Comparison of ENCODE assay signal across 8 cellular contexts in the genomic region with DNA sequence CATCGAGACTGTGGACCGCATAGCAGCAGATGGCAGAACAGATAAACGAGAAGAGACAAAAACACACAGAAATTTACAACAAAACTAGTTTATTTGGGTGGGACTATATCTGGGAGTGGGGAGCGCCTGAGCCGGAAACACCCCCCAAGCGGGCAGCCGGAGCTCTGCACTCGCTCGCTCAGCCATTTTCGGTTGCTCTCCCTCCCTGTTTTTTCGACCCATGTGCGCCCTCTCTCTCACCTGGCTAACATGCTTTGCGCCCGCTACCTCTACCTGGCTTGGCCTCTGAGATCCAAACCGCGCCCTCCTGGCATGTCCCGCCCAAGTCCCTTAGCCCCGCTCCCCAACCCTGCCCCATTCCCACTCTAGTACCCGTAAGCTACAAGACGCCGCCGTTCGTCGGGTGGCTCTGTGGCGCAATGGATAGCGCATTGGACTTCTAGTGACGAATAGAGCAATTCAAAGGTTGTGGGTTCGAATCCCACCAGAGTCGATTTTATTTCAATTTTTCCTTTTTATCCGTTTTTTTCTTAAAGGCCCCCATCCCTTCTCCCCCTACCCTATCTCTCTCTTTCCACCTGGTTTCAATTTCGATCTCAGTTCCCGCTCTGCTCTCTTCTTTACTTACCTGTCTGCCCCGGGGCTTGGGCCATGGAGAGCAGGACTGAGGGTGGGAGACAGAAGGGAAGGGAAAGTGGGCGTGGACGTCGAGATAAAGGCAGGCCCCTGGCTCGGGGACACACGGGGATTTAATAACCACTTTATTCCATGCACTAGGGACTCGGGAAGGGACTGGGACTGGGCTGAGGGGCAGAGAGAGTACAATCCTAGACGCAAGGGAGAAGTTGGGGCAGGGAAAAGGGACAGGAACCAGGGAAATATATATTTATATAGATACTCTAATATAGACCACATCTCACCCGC. TPM values are rescaled to one million over a fixed set of nuclear protein-coding genes. Genes with fewer than 3 reads are reported as not detected.
DNase-seq lines count a peak whose midpoint lies in the region; ATAC-seq and TF ChIP-seq lines count a peak whose summit lies in the region.

No MANE protein-coding gene starts in this region.

- no peaks in the 10 kb centered on the region for H3K9me2 ChIP-seq in PC-9 (ENCODE audit: insufficient read depth)

- H3K9me3 Mint-ChIP-seq in CD4-positive, alpha-beta T cell = peaks cover 2% of the 10 kb centered on the region

- H3K4me2 ChIP-seq in PC-9 = peak overlapping the region; percentile 95

- no peaks in the 10 kb centered on the region for H3K9me3 ChIP-seq in CD4-positive, alpha-beta T cell (ENCODE audit: control insufficient read depth, low read length)
- H3K9me3 ChIP-seq in PC-9 (ENCODE audit: insufficient read depth, low read depth) = no peaks in the 10 kb centered on the region
- H3K9me3 ChIP-seq in neuron (ENCODE audit: low read length) = no peaks in the 10 kb centered on the region
- H3K9me3 ChIP-seq in tibial nerve = no peaks in the 10 kb centered on the region

- H3K4me1 ChIP-seq in PC-9 (replicated peaks; ENCODE audit: insufficient read depth) = peaks cover 23% of the 10 kb centered on the region
- peaks cover 46% of the 10 kb centered on the region for H3K4me1 ChIP-seq in neuron (ENCODE audit: insufficient read depth, low read length)
- peaks cover 4 to 80% (median 59%) of the 10 kb centered on the region in 4 donors for H3K4me1 ChIP-seq in tibial nerve

- peak overlapping the region; percentile 99 for H3K4me3 Mint-ChIP-seq in CD4-positive, alpha-beta T cell

- intact Hi-C loops in CD4-positive, alpha-beta T cell (cut with DNase I, micrococcal nuclease) = loop anchor here (2.0 to 5.0 kb wide), 5 partner anchors 42 to 177 kb away; a partner anchor contains a TSS
- intact Hi-C loops in PC-9 (cut with micrococcal nuclease; ENCODE audit: unreplicated experiment) = loop anchor here (1.0 kb wide), 3 partner anchors 18 to 127 kb away; no protein-coding TSS in a partner anchor

- peaks cover 64% of the 10 kb centered on the region for H3K27me3 Mint-ChIP-seq in CD4-positive, alpha-beta T cell

- H4K20me1 ChIP-seq in PC-9 (ENCODE audit: insufficient read depth) = peaks cover 5% of the 10 kb centered on the region; the same call in 1 of the 2 replicates

- H3K36me3 ChIP-seq in PC-9 (ENCODE audit: low read depth) = no peaks in the 10 kb centered on the region
- H3K36me3 ChIP-seq in neuron (ENCODE audit: insufficient read depth, low read length) = no peaks in the 10 kb centered on the region
- H3K36me3 ChIP-seq in tibial nerve = no peaks in the 10 kb centered on the region

- no peak for TF ChIP-seq POLR2A in tibial nerve (IDR thresholded peaks at IDR 0.05)

- no peaks in the 10 kb centered on the region for H3K79me2 ChIP-seq in PC-9 (ENCODE audit: low read depth)

- no peak for TF ChIP-seq EP300 in tibial nerve (IDR thresholded peaks at IDR 0.05)

- H3K36me3 Mint-ChIP-seq in CD4-positive, alpha-beta T cell (ENCODE audit: low read depth) = peaks cover 55% of the 10 kb centered on the region

- peak; percentile 28 for ATAC-seq in CD4-positive, alpha-beta T cell (ENCODE audit: poor library complexity)
- ATAC-seq in HG03060 (IDR thresholded peaks at IDR 0.05; ENCODE audit: low read depth, unreplicated experiment) (peak; percentile 2), GM18909 (IDR thresholded peaks at IDR 0.05; ENCODE audit: poor library complexity, unreplicated experiment) (no peak)

- POLR2A ChIA-PET in CD4-positive, alpha-beta T cell (lab: Charles Lee) = interaction anchor here (0.6 to 9.8 kb wide), 28 partner anchors 11 to 883 kb away, joined by 3 to 161 read pairs (median 7); a partner anchor contains a TSS
- POLR2A ChIA-PET in PC-9 (lab: Charles Lee; ENCODE audit: unreplicated experiment) = interaction anchor here (1.3 kb wide), 1 partner anchor 52 kb away, joined by 4 read pairs; no protein-coding TSS in a partner anchor

- 1 to 3% methylated on average over 41 of the region's 41 CpGs for WGBS in tibial nerve, 2 donors

- H3K27me3 ChIP-seq in CD4-positive, alpha-beta T cell (ENCODE audit: control insufficient read depth, insufficient read depth, low read length) = peaks cover 39% of the 10 kb centered on the region
- H3K27me3 ChIP-seq in PC-9 (ENCODE audit: insufficient read depth, low read depth) (no peaks in the 10 kb centered on the region), neuron (ENCODE audit: insufficient read depth, low read length) (peaks cover 42% of the 10 kb centered on the region), tibial nerve (peaks cover 0 to 12% of the 10 kb centered on the region in 2 donors)

- H3K4me1 Mint-ChIP-seq in CD4-positive, alpha-beta T cell (ENCODE audit: low read depth) = peaks cover 71% of the 10 kb centered on the region

- H3F3A ChIP-seq in PC-9 (ENCODE audit: insufficient read depth, low read depth) = peaks cover 30% of the 10 kb centered on the region

- CTCF ChIA-PET in CD4-positive, alpha-beta T cell (lab: Charles Lee) = interaction anchor here (0.9 to 3.1 kb wide), 16 partner anchors 11 to 263 kb away, joined by 3 to 42 read pairs (median 8); a partner anchor contains a TSS
- CTCF ChIA-PET in PC-9 (lab: Charles Lee) = interaction anchor here (2.1 kb wide), 1 partner anchor 17 kb away, joined by 8 read pairs; no protein-coding TSS in a partner anchor

- peak; percentile 35 to 67 (median 53) for DNase-seq in CD4-positive, alpha-beta T cell
- peak; percentile 79 to 94 for DNase-seq in PC-9
- DNase-seq in activated T-helper 1 cell treated with Interleukin-2 at 50 U/mL for 16 hours (ENCODE audit: low read depth) = peak; percentile 35
- DNase-seq in fibroblast of peridontal ligament (ENCODE audit: extremely low read depth) = peak; percentile 74
- peak in 1 of 2 donors; percentile 41 for DNase-seq in tibial nerve (ENCODE audit: low spot score in 2 of 2)

- peak overlapping the region; percentile 100 for H3K27ac Mint-ChIP-seq in CD4-positive, alpha-beta T cell

- H3K27ac ChIP-seq in CD4-positive, alpha-beta T cell (ENCODE audit: low read depth, low read length) = no peak overlapping the region
- peak overlapping the region; percentile 58 for H3K27ac ChIP-seq in PC-9
- peak overlapping the region; percentile 19 to 94 (median 61) for H3K27ac ChIP-seq in tibial nerve

- H3K4me3 ChIP-seq in PC-9 (peak overlapping the region; percentile 87), neuron (ENCODE audit: low read length) (peak overlapping the region; percentile 85), tibial nerve (peak overlapping the region; percentile 54 to 86 (median 60))

- no TSS peak for BruUV-seq in PC-9 (replicated peaks; lab: Mats Ljungman, UMichigan)

- peak; percentile 33 for TF ChIP-seq CTCF in CD4-positive, alpha-beta T cell (IDR thresholded peaks at IDR 0.05)
- peak; percentile 45 for TF ChIP-seq CTCF in PC-9 (conservative IDR thresholded peaks at IDR 0.05)
- peak; percentile 8 to 51 (median 14) for TF ChIP-seq CTCF in tibial nerve (IDR thresholded peaks at IDR 0.05)

- H2AFZ ChIP-seq in PC-9 = peak overlapping the region; percentile 73
- H2AFZ ChIP-seq in neuron (ENCODE audit: low read depth, low read length) = no peak overlapping the region

RNA-seq across cellular contexts. Expression of a gene that starts 2.5 kb away (rescaled TPM):
- under 1 TPM; 0.81 to 0.91 TPM for total RNA-seq in CD4-positive, alpha-beta T cell
- total RNA-seq in PC-9 (2021) (0.70 and 1.4 TPM in 2 replicates), tibial nerve (not detected)

RNA-seq across cellular contexts. Expression of a gene that starts 3.1 kb away (rescaled TPM):
- under 1 TPM; 0.52 to 0.53 TPM for total RNA-seq in CD4-positive, alpha-beta T cell
- total RNA-seq in PC-9 (2021) (2.6 and 9.0 TPM in 2 replicates), tibial nerve (1 to 10 TPM in 1 of 4 donors, not detected in 3; 2.1 TPM)

RNA-seq across cellular contexts. Expression of a gene that starts 31.4 kb away (rescaled TPM):
- 1,000 to 10,000 TPM; 1,723 to 1,794 TPM for total RNA-seq in CD4-positive, alpha-beta T cell
- total RNA-seq in PC-9 (2021) = 60.2 and 78.7 TPM in 2 replicates
- total RNA-seq in tibial nerve = 100 to 1,000 TPM; 157 to 328 (median 204) TPM

RNA-seq across cellular contexts. Expression of a gene that starts 33.3 kb away (rescaled TPM):
- total RNA-seq in CD4-positive, alpha-beta T cell = under 1 TPM in 1 of 2 experiments, not detected in 1; 0.41 TPM
- total RNA-seq in PC-9 (2021) (not detected in 2 replicates), tibial nerve (not detected)

RNA-seq across cellular contexts. Expression of a gene that starts 42.0 kb away (rescaled TPM):
- total RNA-seq in CD4-positive, alpha-beta T cell = 100 to 1,000 TPM; 351 to 366 TPM
- 29.3 and 35.1 TPM in 2 replicates for total RNA-seq in PC-9 (2021)
- 10 to 100 TPM; 48.0 to 72.1 (median 59.0) TPM for total RNA-seq in tibial nerve

Comparison
In these comparisons a context has a peak if more than half of its experiments do, and no peak if none do; other contexts are left out.
1. RNA of a gene that starts 31.4 kb away (total RNA-seq): 1,723 to 1,794 TPM in CD4-positive, alpha-beta T cell; 157 to 328 TPM in tibial nerve and 60.2 to 78.7 TPM in PC-9; every median in the first group is over 4 times any median in the second.
2. Peak in every context shown above with its lines, with median percentiles within 50 percentile points of each other: CTCF ChIP-seq and H3K4me3 ChIP-seq.